17 cellular contexts compared by ENCODE assay signal in the genomic region with DNA sequence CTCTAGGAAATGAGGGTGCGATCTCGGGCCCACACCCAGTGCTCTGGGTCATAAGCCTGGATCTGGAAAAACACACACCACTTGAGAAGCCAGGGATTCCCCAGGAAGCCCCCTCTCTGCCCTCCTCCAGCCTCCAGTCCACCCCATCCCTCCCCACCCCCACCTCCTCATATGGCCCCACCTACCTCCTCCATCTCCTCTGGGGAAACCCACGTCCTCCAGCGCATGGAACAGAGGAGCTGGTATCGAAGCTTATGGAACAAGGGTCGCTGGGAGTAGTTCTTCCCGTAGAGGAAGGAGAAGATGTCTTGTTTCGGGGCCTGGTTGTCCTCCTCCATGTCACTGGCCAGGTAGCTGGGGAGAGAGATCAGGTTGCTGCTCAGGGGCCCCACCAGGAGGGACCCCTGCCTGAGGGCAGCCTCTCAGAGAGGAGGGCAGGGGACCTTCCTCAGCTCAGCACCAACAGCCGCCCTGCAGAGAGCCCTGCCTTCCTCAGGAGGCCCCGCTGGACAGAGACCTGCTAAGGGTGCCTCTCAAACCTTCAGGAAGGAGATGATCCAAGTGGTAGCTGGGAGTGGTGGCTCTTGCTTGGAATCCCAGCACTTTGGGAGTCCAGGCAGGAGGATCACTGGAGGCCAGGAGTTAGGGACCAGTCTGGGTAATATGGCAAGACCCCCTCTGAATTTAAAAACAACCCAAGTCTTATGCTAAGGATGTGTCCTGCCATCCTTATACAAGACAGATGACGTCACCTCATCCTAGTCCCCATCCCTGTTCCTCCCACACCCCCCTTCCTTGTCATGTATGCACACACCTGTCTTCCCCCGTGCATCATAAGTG. TPM values are rescaled to one million over a fixed set of nuclear protein-coding genes. Genes with fewer than 3 reads are reported as not detected.
DNase-seq lines count a peak whose midpoint lies in the region; ATAC-seq and TF ChIP-seq lines count a peak whose summit lies in the region.
"Had no signal": no experiment of that assay in that cellular context is flagged by ENCODE, and none has a peak within 500 bp of the region (broad histone marks: within the 10 kb centered on the region; RNA-seq: fewer than 3 reads in every experiment).

No MANE protein-coding gene starts in this region.

- H3K9me3 Mint-ChIP-seq in endodermal cell: peaks cover 4% of the 10 kb centered on the region
- no peaks in the 10 kb centered on the region for H3K9me3 Mint-ChIP-seq in osteocyte (ENCODE audit: unreplicated experiment)
- H3K9me3 Mint-ChIP-seq: CD8-positive, alpha-beta T cell had no signal

- H3K4me1 ChIP-seq in HCT116 (ENCODE audit: control insufficient read depth in 1 of 2, insufficient read depth in 2 of 2, low read length in 2 of 2) (no peaks in the 10 kb centered on the region), KMS-11 (ENCODE audit: low read depth, poor library complexity, severe bottlenecking) (no peaks in the 10 kb centered on the region), endodermal cell (ENCODE audit: control insufficient read depth, insufficient read depth, low read length) (no peaks in the 10 kb centered on the region)

- H3K4me1 Mint-ChIP-seq in endodermal cell (no peaks in the 10 kb centered on the region), osteocyte (ENCODE audit: unreplicated experiment) (no peaks in the 10 kb centered on the region)
- H3K4me1 Mint-ChIP-seq: CD14-positive monocyte had no signal

- CTCF ChIA-PET in HCT116 (lab: Charles Lee): interaction anchor here (1.0 kb wide), 1 partner anchor 32 kb away, joined by 3 read pairs; no protein-coding TSS in a partner anchor

- H3K27me3 ChIP-seq in HCT116 (ENCODE audit: insufficient read depth, low read length): no peaks in the 10 kb centered on the region
- H3K27me3 ChIP-seq in KMS-11 (ENCODE audit: insufficient read depth, low read depth): no peaks in the 10 kb centered on the region
- no peaks in the 10 kb centered on the region for H3K27me3 ChIP-seq in endodermal cell (ENCODE audit: control insufficient read depth, insufficient read depth, low read length, poor library complexity, severe bottlenecking)

- H3K27ac ChIP-seq in HCT116 (ENCODE audit: low read depth, low read length): no peak overlapping the region
- no peak overlapping the region for H3K27ac ChIP-seq in KMS-11
- H3K27ac ChIP-seq in endodermal cell (ENCODE audit: low read depth, low read length): no peak overlapping the region
- H3K27ac ChIP-seq: HL-60 had no signal

- H4K20me1 ChIP-seq in HCT116 (ENCODE audit: insufficient read depth) (no peaks in the 10 kb centered on the region), KMS-11 (ENCODE audit: insufficient read depth) (no peaks in the 10 kb centered on the region)

- ATAC-seq in HCT116: 0 out of 2 replicates have a peak, but pooled peaks have one; percentile 14
- ATAC-seq: CD8-positive, alpha-beta T cell had no signal

- H3K27me3 Mint-ChIP-seq in endodermal cell (ENCODE audit: insufficient read depth): peaks cover 24% of the 10 kb centered on the region
- peaks cover 55% of the 10 kb centered on the region for H3K27me3 Mint-ChIP-seq in osteocyte (ENCODE audit: unreplicated experiment)

- H3K36me3 Mint-ChIP-seq in endodermal cell (ENCODE audit: low read depth): no peaks in the 10 kb centered on the region
- H3K36me3 Mint-ChIP-seq in osteocyte (ENCODE audit: unreplicated experiment): no peaks in the 10 kb centered on the region
- H3K36me3 Mint-ChIP-seq: CD14-positive monocyte; CD8-positive, alpha-beta T cell had no signal

- RAD21 ChIA-PET in HCT116 (lab: Charles Lee; ENCODE audit: low non-redundant PET in 1 of 2, low total read pairs in 2 of 2, uncharacterized antibody in 2 of 2, unreplicated experiment in 2 of 2): interaction anchor here in 1 of 2 experiments (0.8 kb wide), 1 partner anchor 32 kb away, joined by 3 read pairs; no protein-coding TSS in a partner anchor

- no peaks in the 10 kb centered on the region for H3K79me2 ChIP-seq in HCT116 (ENCODE audit: insufficient read depth, low read length)
- no peaks in the 10 kb centered on the region for H3K79me2 ChIP-seq in KMS-11 (ENCODE audit: insufficient read depth, low read depth)

- POLR2A ChIA-PET in HCT116 (lab: Charles Lee): no interaction called here

- TF ChIP-seq CTCF in HCT116 (IDR thresholded peaks at IDR 0.05 in 2 of 3, conservative IDR thresholded peaks at IDR 0.05 in 1 of 3; ENCODE audit: borderline replicate concordance in 1 of 3, insufficient read depth in 1 of 3, low read depth in 2 of 3, low read length in 2 of 3): no peak
- TF ChIP-seq CTCF in KMS-11 (conservative IDR thresholded peaks at IDR 0.05; ENCODE audit: low read depth, low read length): 0 out of 2 replicates have a peak, but pooled peaks have one; percentile 11
- no peak for TF ChIP-seq CTCF in endodermal cell (conservative IDR thresholded peaks at IDR 0.05)
- no peak for TF ChIP-seq CTCF in osteocyte (IDR thresholded peaks at IDR 0.05)

- H3K9ac ChIP-seq in HCT116 (ENCODE audit: low read length): no peak overlapping the region
- H3K9ac ChIP-seq in KMS-11: no peak overlapping the region
- no peak overlapping the region for H3K9ac ChIP-seq in endodermal cell (ENCODE audit: extremely low read depth, low read length, poor library complexity, severe bottlenecking)

- H3K4me3 ChIP-seq in HCT116 (replicated peaks in 1 of 2; ENCODE audit: low read depth in 1 of 2, low read length in 2 of 2): no peak overlapping the region
- no peak overlapping the region for H3K4me3 ChIP-seq in KMS-11 (IDR thresholded peaks at IDR 0.05; ENCODE audit: insufficient read depth, low read depth, low read length)
- H3K4me3 ChIP-seq in endodermal cell (ENCODE audit: low read length): no peak overlapping the region
- H3K4me3 ChIP-seq: GM23338 had no signal

- no peaks in the 10 kb centered on the region for H3K36me3 ChIP-seq in HCT116 (ENCODE audit: control insufficient read depth in 1 of 2, insufficient read depth in 2 of 2, low read length in 2 of 2)
- no peaks in the 10 kb centered on the region for H3K36me3 ChIP-seq in KMS-11 (ENCODE audit: insufficient read depth)
- no peaks in the 10 kb centered on the region for H3K36me3 ChIP-seq in endodermal cell (ENCODE audit: control insufficient read depth, insufficient read depth, low read length)

- no peak overlapping the region for H3K4me2 ChIP-seq in HCT116 (ENCODE audit: low read length)
- no peak overlapping the region for H3K4me2 ChIP-seq in KMS-11
- H3K4me2 ChIP-seq: GM23338 had no signal

- TF ChIP-seq RAD21 in HCT116 (IDR thresholded peaks at IDR 0.05; ENCODE audit: low read depth): no peak

- H3K4me3 Mint-ChIP-seq in endodermal cell (no peak overlapping the region), osteocyte (ENCODE audit: unreplicated experiment) (no peak overlapping the region)
- H3K4me3 Mint-ChIP-seq: CD14-positive monocyte; CD8-positive, alpha-beta T cell; GM23338 had no signal

- no peak overlapping the region for H2AFZ ChIP-seq in HCT116 (ENCODE audit: low read depth, low read length, poor library complexity, severe bottlenecking)
- H2AFZ ChIP-seq in KMS-11 (ENCODE audit: low read depth): no peak overlapping the region
- H2AFZ ChIP-seq: GM23338 had no signal

- no TSS peak for BruUV-seq in HCT116 (replicated peaks; lab: Mats Ljungman, UMichigan)

- WGBS in endodermal cell (ENCODE audit: insufficient coverage in 1 of 2, insufficient read length in 1 of 2), 2 experiments: 87 to 94% methylated on average over 4 to 12 of the region's 12 CpGs

- no peak overlapping the region for H3K27ac Mint-ChIP-seq in endodermal cell
- H3K27ac Mint-ChIP-seq in osteocyte (ENCODE audit: unreplicated experiment): no peak overlapping the region
- H3K27ac Mint-ChIP-seq: CD14-positive monocyte; CD8-positive, alpha-beta T cell; GM23338 had no signal

- H3K9me3 ChIP-seq in HCT116 (ENCODE audit: control insufficient read depth in 1 of 2, insufficient read depth in 1 of 2, low read depth in 1 of 2, low read length in 2 of 2) (no peaks in the 10 kb centered on the region), endodermal cell (ENCODE audit: control insufficient read depth, low read length) (no peaks in the 10 kb centered on the region)

- no peak for TF ChIP-seq POLR2A in HCT116 (IDR thresholded peaks at IDR 0.05; ENCODE audit: borderline replicate concordance, extremely low read depth, insufficient read depth, insufficient read length)

- DNase-seq in HCT116 (ENCODE audit: low read depth, low spot score) (no peak), endodermal cell (peak; percentile 61), osteocyte (ENCODE audit: extremely low spot score, unreplicated experiment) (peak; percentile 79), DMS79 treated with DMSO at 0.1 percent for 48 hours (lab: John Stamatoyannopoulos, UW) (no peak), GF-D8 (lab: John Stamatoyannopoulos, UW) (no peak), NCI-H146 (lab: John Stamatoyannopoulos, UW) (no peak)
- DNase-seq: CD8-positive, alpha-beta T cell; COR-L47; DMS153; DND-41 had no signal

- no peaks in the 10 kb centered on the region for H3K9me2 ChIP-seq in HCT116 (ENCODE audit: insufficient read depth)

- intact Hi-C loops in HCT116 (cut with micrococcal nuclease): loop anchor here (5.0 kb wide), 1 partner anchor 769 kb away; no protein-coding TSS in a partner anchor

TF ChIP-seq in HCT116, 20 proteins besides CTCF, POLR2A, EP300 and RAD21:
- TF ChIP-seq ZNF274 (IDR thresholded peaks at IDR 0.05; ENCODE audit: low read depth, low read length) (no peak), POLR2AphosphoS5 (IDR thresholded peaks at IDR 0.05; ENCODE audit: low read depth, low read length) (no peak), SRF (IDR thresholded peaks at IDR 0.05; ENCODE audit: low read depth) (no peak), CEBPB (IDR thresholded peaks at IDR 0.05; ENCODE audit: low read depth) (no peak), JUND (IDR thresholded peaks at IDR 0.05) (no peak), TCF7L2 (IDR thresholded peaks at IDR 0.05; ENCODE audit: borderline replicate concordance, extremely low read depth, insufficient read depth, insufficient read length) (no peak), FOSL1 (IDR thresholded peaks at IDR 0.05; ENCODE audit: low read depth) (no peak)

RNA-seq across cellular contexts. Expression of a gene that starts 5.0 kb away (rescaled TPM):
- total RNA-seq in HCT116 (2021; ENCODE audit: unreplicated experiment) (not detected), endodermal cell (not detected), osteocyte (not detected in 2 replicates)
- not detected in 2 replicates for polyA plus RNA-seq in HCT116 (2012)
- polyA plus RNA-seq in endodermal cell (2013, experiment 1 of 2): not detected
- not detected for polyA plus RNA-seq in endodermal cell (2013, experiment 2 of 2)
- total RNA-seq: A673; CD8-positive, alpha-beta T cell; GM23338; H7 had no signal
- polyA plus RNA-seq: BJ, CD14-positive monocyte, GM23338 had no signal

RNA-seq across cellular contexts. Expression of a gene that starts 8.7 kb away (rescaled TPM):
- total RNA-seq in HCT116 (2021; ENCODE audit: unreplicated experiment) (0.76 TPM), endodermal cell (not detected), osteocyte (not detected in 2 replicates)
- polyA plus RNA-seq in HCT116 (2012): not detected in 2 replicates
- polyA plus RNA-seq in endodermal cell (2013, experiment 1 of 2): not detected
- 0.21 TPM for polyA plus RNA-seq in endodermal cell (2013, experiment 2 of 2)
- total RNA-seq: A673, GM23338, H7 had no signal
- polyA plus RNA-seq: BJ, CD14-positive monocyte, GM23338 had no signal

RNA-seq across cellular contexts. Expression of a gene that starts 45.8 kb away (rescaled TPM):
- not detected for total RNA-seq in HCT116 (2021; ENCODE audit: unreplicated experiment)
- not detected in 2 replicates for polyA plus RNA-seq in HCT116 (2012)
- total RNA-seq in endodermal cell: 1 to 10 TPM; 3.3 to 5.1 TPM
- 0.25 TPM for polyA plus RNA-seq in endodermal cell (2013, experiment 1 of 2)
- 0.25 TPM for polyA plus RNA-seq in endodermal cell (2013, experiment 2 of 2)
- total RNA-seq in osteocyte: not detected in 2 replicates
- total RNA-seq: A673; CD8-positive, alpha-beta T cell; H7 had no signal
- polyA plus RNA-seq: BJ had no signal

Comparison
In these comparisons a context has a peak if more than half of its experiments do, and no peak if none do; other contexts are left out.
1. DNase-seq: peak in endodermal cell (single experiment) and osteocyte (single experiment); none in HCT116 (single experiment), DMS79 treated with DMSO at 0.1 percent for 48 hours (single experiment), GF-D8 (single experiment) and NCI-H146 (single experiment).